Comparison of ENCODE assay signal across 8 cellular contexts in genomic region chr7:35802102-35802466, GRCh38. TPM values are rescaled to one million over a fixed set of nuclear protein-coding genes. Genes with fewer than 3 reads are reported as not detected.
A peak's percentile ranks its signal among the peaks of the same experiment; 100 is the strongest.
DNase-seq lines count a peak whose midpoint lies in the region; ATAC-seq and TF ChIP-seq lines count a peak whose summit lies in the region.

No MANE protein-coding gene starts in this region.

- H3K36me3 ChIP-seq in GM23338 (ENCODE audit: insufficient read depth) (no peaks in the 10 kb centered on the region), gastroesophageal sphincter (no peaks in the 10 kb centered on the region), skeletal muscle satellite cell (ENCODE audit: insufficient read depth, low read length) (no peaks in the 10 kb centered on the region)

- H2AFZ ChIP-seq in GM23338 = no peak overlapping the region

- 0 out of 2 replicates have a peak, but pooled peaks cover 4% of the 10 kb centered on the region for H3F3A ChIP-seq in GM23338 (replicated peaks; ENCODE audit: low read depth)

- H3K27me3 ChIP-seq in GM23338 (ENCODE audit: insufficient read depth) (no peaks in the 10 kb centered on the region), gastroesophageal sphincter (no peaks in the 10 kb centered on the region), skeletal muscle satellite cell (ENCODE audit: control insufficient read depth, insufficient read depth, low read length) (no peaks in the 10 kb centered on the region)

- H3K27ac ChIP-seq in GM23338 (ENCODE audit: low read depth) (peak overlapping the region; percentile 85), gastroesophageal sphincter (peak overlapping the region; percentile 95 to 100 (median 98))

- DNase-seq in GM23338 (ENCODE audit: low spot score) (no peak), NCI-H2196 treated with DMSO at 0.1 percent for 48 hours (lab: John Stamatoyannopoulos, UW; ENCODE audit: unreplicated experiment) (no peak), NCI-H2029 (lab: John Stamatoyannopoulos, UW) (no peak), HCEC 1CT (no peak)

- H3K4me1 ChIP-seq in GM23338 (ENCODE audit: insufficient read depth) (peaks cover 38% of the 10 kb centered on the region), gastroesophageal sphincter (peaks cover 0 to 62% (median 13%) of the 10 kb centered on the region in 3 donors), skeletal muscle satellite cell (ENCODE audit: control insufficient read depth, insufficient read depth, low read length) (peaks cover 14% of the 10 kb centered on the region)

- H3K79me2 ChIP-seq in GM23338 (replicated peaks; ENCODE audit: insufficient read depth) = peaks cover 55% of the 10 kb centered on the region

- no peaks in the 10 kb centered on the region for H3K9me2 ChIP-seq in GM23338 (ENCODE audit: insufficient read depth)

- H3K9me3 ChIP-seq in gastroesophageal sphincter (no peaks in the 10 kb centered on the region), skeletal muscle satellite cell (replicated peaks; ENCODE audit: low read length) (no peaks in the 10 kb centered on the region)

- peak overlapping the region; percentile 91 for H3K9ac ChIP-seq in skeletal muscle satellite cell (ENCODE audit: low read depth, low read length)

- peak overlapping the region; percentile 97 for H3K4me3 Mint-ChIP-seq in GM23338

- no peaks in the 10 kb centered on the region; the same call in 2 of the 3 replicates for H3K36me3 Mint-ChIP-seq in GM23338 (ENCODE audit: low read depth)

- WGBS in gastroesophageal sphincter (ENCODE audit: low coverage in 1 of 2), 2 donors = 0 to 2% methylated on average over 4 of the region's 4 CpGs

- peak overlapping the region; percentile 90 for H3K4me2 ChIP-seq in GM23338
- peak overlapping the region; percentile 83 for H3K4me2 ChIP-seq in skeletal muscle satellite cell (ENCODE audit: low read length)

- peaks cover 24% of the 10 kb centered on the region for H4K20me1 ChIP-seq in GM23338 (replicated peaks; ENCODE audit: insufficient read depth)

- no peak for TF ChIP-seq EP300 in gastroesophageal sphincter (IDR thresholded peaks at IDR 0.05)

- TF ChIP-seq POLR2A in gastroesophageal sphincter (IDR thresholded peaks at IDR 0.05) = no peak

- H3K27ac Mint-ChIP-seq in GM23338 = peak overlapping the region; percentile 72

- H3K9me3 Mint-ChIP-seq in GM23338 = no peaks in the 10 kb centered on the region; the same call in 2 of the 3 replicates

- peaks cover 3% of the 10 kb centered on the region for H3K27me3 Mint-ChIP-seq in GM23338 (ENCODE audit: insufficient read depth, low read depth, poor library complexity)

- no peak for ATAC-seq in GM23338
- no peak for ATAC-seq in gastroesophageal sphincter
- ATAC-seq in HG02610 (IDR thresholded peaks at IDR 0.05; ENCODE audit: unreplicated experiment) = no peak

- H3K4me3 ChIP-seq in GM23338 (peak overlapping the region; percentile 85), WI38 (ENCODE audit: low read depth, low read length) (peak overlapping the region; percentile 86), gastroesophageal sphincter (peak overlapping the region; percentile 79 to 84), skeletal muscle satellite cell (ENCODE audit: low read length) (peak overlapping the region; percentile 85)

- TF ChIP-seq CTCF in GM23338 (conservative IDR thresholded peaks at IDR 0.05; ENCODE audit: low read depth in 2 of 2) = no peak
- TF ChIP-seq CTCF in WI38 (IDR thresholded peaks at IDR 0.05; ENCODE audit: low read depth, low read length) = no peak
- peak in 2 of 4 experiments; percentile 1 to 2 for TF ChIP-seq CTCF in gastroesophageal sphincter (IDR thresholded peaks at IDR 0.05)

- peaks cover 34% of the 10 kb centered on the region for H3K4me1 Mint-ChIP-seq in GM23338

TF ChIP-seq in GM23338, 12 proteins besides CTCF, POLR2A, EP300 and RAD21 (continues in another document):
- TF ChIP-seq ZNF114 (CRISPR knock-in tag; IDR thresholded peaks at IDR 0.05) = no peak
- TF ChIP-seq, protein P1, sequence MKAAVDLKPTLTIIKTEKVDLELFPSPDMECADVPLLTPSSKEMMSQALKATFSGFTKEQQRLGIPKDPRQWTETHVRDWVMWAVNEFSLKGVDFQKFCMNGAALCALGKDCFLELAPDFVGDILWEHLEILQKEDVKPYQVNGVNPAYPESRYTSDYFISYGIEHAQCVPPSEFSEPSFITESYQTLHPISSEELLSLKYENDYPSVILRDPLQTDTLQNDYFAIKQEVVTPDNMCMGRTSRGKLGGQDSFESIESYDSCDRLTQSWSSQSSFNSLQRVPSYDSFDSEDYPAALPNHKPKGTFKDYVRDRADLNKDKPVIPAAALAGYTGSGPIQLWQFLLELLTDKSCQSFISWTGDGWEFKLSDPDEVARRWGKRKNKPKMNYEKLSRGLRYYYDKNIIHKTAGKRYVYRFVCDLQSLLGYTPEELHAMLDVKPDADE (IDR thresholded peaks at IDR 0.05) = no peak
- TF ChIP-seq STAT1 (IDR thresholded peaks at IDR 0.05; ENCODE audit: unreplicated experiment) = no peak
- TF ChIP-seq ZNF331 (CRISPR knock-in tag; IDR thresholded peaks at IDR 0.05; ENCODE audit: low read depth) = no peak
- TF ChIP-seq NANOG (IDR thresholded peaks at IDR 0.05; ENCODE audit: borderline replicate concordance) = no peak
- no peak for TF ChIP-seq CREB1 (CRISPR knock-in tag; IDR thresholded peaks at IDR 0.05; ENCODE audit: low read depth)
- no peak for TF ChIP-seq ZNF462 (CRISPR knock-in tag; IDR thresholded peaks at IDR 0.05)

RNA-seq across cellular contexts. Expression of gene SEPTIN7, which starts 1.2 kb away (rescaled TPM):
- total RNA-seq in GM23338 (2014; rRNA removed; shearing (Covaris generic)) = 210 and 214 TPM in 2 replicates
- polyA plus RNA-seq in GM23338 (2016; fragmentation: Nextera tagmentation; extraction: Ambion mirVana) = 475 and 499 TPM in 2 replicates
- 100 to 1,000 TPM; 267 to 536 (median 334) TPM for total RNA-seq in gastroesophageal sphincter
- 146 and 151 TPM in 2 replicates for total RNA-seq in skeletal muscle satellite cell (2012; rRNA removed)
